ENCODE assay signal across 18 cellular contexts in genomic region chr17:76718516-76718915, GRCh38. TPM values are rescaled to one million over a fixed set of nuclear protein-coding genes. Genes with fewer than 3 reads are reported as not detected.
DNase-seq lines count a peak whose midpoint lies in the region; ATAC-seq and TF ChIP-seq lines count a peak whose summit lies in the region.
"Had no signal": no experiment of that assay in that cellular context is flagged by ENCODE, and none has a peak within 500 bp of the region (broad histone marks: within the 10 kb centered on the region; RNA-seq: fewer than 3 reads in every experiment).

No MANE protein-coding gene starts in this region.

- H3K4me1 Mint-ChIP-seq in activated T-cell treated with anti-CD3 and anti-CD28 coated beads, Interleukin-2, amount 50 U/mL, for 24 hours (ENCODE audit: low read depth), result peaks cover 63% of the 10 kb centered on the region

- 94% methylated on average over 16 of the region's 16 CpGs for WGBS in GM23248 (ENCODE audit: low coverage in 1 of 2, low lambda C conversion rate in 2 of 2, missing lambda C conversion rate in 2 of 2), 2 experiments
- WGBS in mesenchymal stem cell, result 96% methylated on average over 16 of the region's 16 CpGs
- WGBS in sigmoid colon, 2 donors, result 92 to 96% methylated on average over 16 of the region's 16 CpGs

- H2AK5ac ChIP-seq in mesenchymal stem cell (ENCODE audit: low read length, severe bottlenecking), result peak overlapping the region; percentile 2

- H3K4me3 ChIP-seq in GM23248 (no peak overlapping the region), mesenchymal stem cell (ENCODE audit: insufficient read depth in 1 of 2, low read depth in 1 of 2, low read length in 2 of 2) (no peak overlapping the region), sigmoid colon (no peak overlapping the region)
- H3K4me3 ChIP-seq: BLaER1 had no signal

- H3K4me2 ChIP-seq in GM23248 (ENCODE audit: unreplicated experiment) (no peak overlapping the region), mesenchymal stem cell (ENCODE audit: low read length, poor library complexity, severe bottlenecking) (no peak overlapping the region)
- H3K4me2 ChIP-seq: BLaER1 had no signal

- H2BK12ac ChIP-seq in mesenchymal stem cell (ENCODE audit: low read length in 2 of 2), result no peak overlapping the region

- no peaks in the 10 kb centered on the region for H3K9me2 ChIP-seq in GM23248 (ENCODE audit: insufficient read depth)

- H3K79me2 ChIP-seq in GM23248 (ENCODE audit: insufficient read depth), result peaks cover 70% of the 10 kb centered on the region

- peak overlapping the region; percentile 20 for H2BK15ac ChIP-seq in mesenchymal stem cell (ENCODE audit: low read depth, poor library complexity, severe bottlenecking)

- no peak overlapping the region for H3K4me3 Mint-ChIP-seq in activated T-cell treated with anti-CD3 and anti-CD28 coated beads, Interleukin-2, amount 50 U/mL, for 24 hours
- H3K4me3 Mint-ChIP-seq: H9 had no signal

- H3F3A ChIP-seq in GM23248 (ENCODE audit: insufficient read depth), result peaks cover 76% of the 10 kb centered on the region

- H4K20me1 ChIP-seq in GM23248 (ENCODE audit: insufficient read depth), result no peaks in the 10 kb centered on the region

- H3K9me3 ChIP-seq in GM23248 (ENCODE audit: low read depth) (no peaks in the 10 kb centered on the region), mesenchymal stem cell (ENCODE audit: control insufficient read depth, low read length) (no peaks in the 10 kb centered on the region), sigmoid colon (no peaks in the 10 kb centered on the region)
- H3K9me3 ChIP-seq: BLaER1 had no signal

- in situ Hi-C loops in GM23248 (cut with MboI), result no loop called here

- no peak for DNase-seq in activated T-cell treated with anti-CD3 and anti-CD28 coated beads, Interleukin-2, amount 50 U/mL, for 24 hours
- DNase-seq in activated T-cell treated with anti-CD3 and anti-CD28 coated beads for 4 hours (no peak), GM23248 (no peak), mesenchymal stem cell (no peak), sigmoid colon (peak; percentile 43), mucosa of gallbladder (ENCODE audit: low spot score) (no peak)
- DNase-seq: 8988T, COR-L47, DMS153, H9, IMR-90, NCI-H1105 treated with DMSO at 0.1 percent for 48 hours, NCI-H187, NCI-H226, NCI-H524 treated with DMSO at 0.1 percent for 48 hours had no signal

- H3K23ac ChIP-seq in mesenchymal stem cell (ENCODE audit: low read length in 2 of 2), result no peak overlapping the region

- no peak overlapping the region for H3K4ac ChIP-seq in mesenchymal stem cell (ENCODE audit: low read depth in 1 of 2, low read length in 2 of 2)

- H3K27me3 ChIP-seq in GM23248 (replicated peaks; ENCODE audit: insufficient read depth), result no peaks in the 10 kb centered on the region
- H3K27me3 ChIP-seq in mesenchymal stem cell (ENCODE audit: control insufficient read depth in 1 of 2, insufficient read depth in 1 of 2, low read length in 2 of 2), result no peaks in the 10 kb centered on the region
- no peaks in the 10 kb centered on the region for H3K27me3 ChIP-seq in sigmoid colon
- H3K27me3 ChIP-seq: BLaER1 had no signal

- H3K9ac ChIP-seq in GM23248 (no peak overlapping the region), mesenchymal stem cell (ENCODE audit: low read length) (no peak overlapping the region)
- H3K9ac ChIP-seq: BLaER1 had no signal

- H2AFZ ChIP-seq in GM23248 (no peak overlapping the region), mesenchymal stem cell (ENCODE audit: low read depth, low read length) (no peak overlapping the region)

- TF ChIP-seq POLR2A in sigmoid colon (IDR thresholded peaks at IDR 0.05), result no peak

- no peak overlapping the region for H3K18ac ChIP-seq in mesenchymal stem cell (ENCODE audit: low read depth in 1 of 2, low read length in 2 of 2)

- no peak overlapping the region for H4K8ac ChIP-seq in mesenchymal stem cell (ENCODE audit: low read length)

- no peak overlapping the region for H3K14ac ChIP-seq in mesenchymal stem cell (ENCODE audit: low read length in 2 of 2)

- peak overlapping the region; percentile 100; the same call in 1 of the 2 replicates for H3K27ac ChIP-seq in GM23248
- no peak overlapping the region for H3K27ac ChIP-seq in mesenchymal stem cell (ENCODE audit: low read length, poor library complexity, severe bottlenecking)
- no peak overlapping the region for H3K27ac ChIP-seq in sigmoid colon
- H3K27ac ChIP-seq: BLaER1 had no signal

- H3K79me1 ChIP-seq in mesenchymal stem cell (replicated peaks; ENCODE audit: low read length, poor library complexity, severe bottlenecking), result peaks cover 38% of the 10 kb centered on the region

- no peak for ATAC-seq in HG02571 (IDR thresholded peaks at IDR 0.05; ENCODE audit: unreplicated experiment)
- no peak for ATAC-seq in GM18861 (IDR thresholded peaks at IDR 0.05; ENCODE audit: unreplicated experiment)

- H3K4me1 ChIP-seq in GM23248 (ENCODE audit: insufficient read depth) (peaks cover 32% of the 10 kb centered on the region), mesenchymal stem cell (ENCODE audit: control insufficient read depth, insufficient read depth, low read depth, low read length) (peaks cover 12% of the 10 kb centered on the region), sigmoid colon (peaks cover 0 to 54% (median 37%) of the 10 kb centered on the region in 4 donors)

- H3K9me3 Mint-ChIP-seq in activated T-cell treated with anti-CD3 and anti-CD28 coated beads, Interleukin-2, amount 50 U/mL, for 24 hours, result no peaks in the 10 kb centered on the region
- H3K9me3 Mint-ChIP-seq: H9 had no signal

- TF ChIP-seq CTCF in sigmoid colon (IDR thresholded peaks at IDR 0.05), result no peak

- peak overlapping the region; percentile 47 for H3K27ac Mint-ChIP-seq in activated T-cell treated with anti-CD3 and anti-CD28 coated beads, Interleukin-2, amount 50 U/mL, for 24 hours
- H3K27ac Mint-ChIP-seq: H9 had no signal

- H3K36me3 ChIP-seq in GM23248 (ENCODE audit: low read depth) (peaks cover 60% of the 10 kb centered on the region), mesenchymal stem cell (ENCODE audit: control insufficient read depth in 1 of 2, insufficient read depth in 2 of 2, low read depth in 1 of 2, low read length in 2 of 2) (peaks cover 67 to 82% of the 10 kb centered on the region in 2 experiments), sigmoid colon (peaks cover 50 to 88% (median 79%) of the 10 kb centered on the region in 4 donors)

- TF ChIP-seq EP300 in sigmoid colon (IDR thresholded peaks at IDR 0.05), result no peak

- H3K36me3 Mint-ChIP-seq in activated T-cell treated with anti-CD3 and anti-CD28 coated beads, Interleukin-2, amount 50 U/mL, for 24 hours (ENCODE audit: low read depth), result peaks cover 98% of the 10 kb centered on the region

- H2BK120ac ChIP-seq in mesenchymal stem cell (ENCODE audit: low read depth, low read length), result no peak overlapping the region

- H3K27me3 Mint-ChIP-seq in activated T-cell treated with anti-CD3 and anti-CD28 coated beads, Interleukin-2, amount 50 U/mL, for 24 hours, result no peaks in the 10 kb centered on the region

- no peak overlapping the region for H2BK5ac ChIP-seq in mesenchymal stem cell (ENCODE audit: low read depth, low read length, poor library complexity, severe bottlenecking)

- intact Hi-C loops in sigmoid colon (cut with DNase I), result loop anchor here (5.0 kb wide), 2 partner anchors 161 to 196 kb away; no protein-coding TSS in a partner anchor

- peak overlapping the region; percentile 28 for H4K91ac ChIP-seq in mesenchymal stem cell (ENCODE audit: low read length)

RNA-seq across cellular contexts. Expression of gene MXRA7, which starts 7.8 kb away (rescaled TPM):
- total RNA-seq in GM23248 (2014; rRNA removed; shearing (Covaris generic)), result 483 and 625 TPM in 2 replicates
- 46.8 and 48.0 TPM in 2 replicates for polyA plus RNA-seq in GM23248 (2016; fragmentation: Nextera tagmentation; extraction: Ambion mirVana)
- 167 TPM for polyA plus RNA-seq in mesenchymal stem cell (2013, experiment 1 of 2)
- polyA plus RNA-seq in mesenchymal stem cell (2013, experiment 2 of 2), result 173 TPM
- 100 to 1,000 TPM; 327 to 428 (median 348) TPM for total RNA-seq in sigmoid colon
- polyA plus RNA-seq in sigmoid colon, result 100 to 1,000 TPM in 1 of 3 donors, 10 to 100 TPM in 1, 1 to 10 TPM in 1; 8.3 to 109 (median 35.3) TPM
- 217 TPM for total RNA-seq in mucosa of gallbladder

RNA-seq across cellular contexts. Expression of gene JMJD6, which starts 7.9 kb away (rescaled TPM):
- 19.0 and 33.3 TPM in 2 replicates for total RNA-seq in GM23248 (2014; rRNA removed; shearing (Covaris generic))
- polyA plus RNA-seq in GM23248 (2016; fragmentation: Nextera tagmentation; extraction: Ambion mirVana) (40.0 and 41.5 TPM in 2 replicates), sigmoid colon (10 to 100 TPM; 24.0 to 28.9 (median 24.8) TPM)
- polyA plus RNA-seq in mesenchymal stem cell (2013, experiment 1 of 2), result 23.3 TPM
- polyA plus RNA-seq in mesenchymal stem cell (2013, experiment 2 of 2), result 24.1 TPM
- total RNA-seq in sigmoid colon (10 to 100 TPM; 21.3 to 37.3 (median 28.9) TPM), mucosa of gallbladder (34.4 TPM)

RNA-seq across cellular contexts. Expression of gene METTL23, which starts 8.1 kb away (rescaled TPM):
- total RNA-seq in GM23248 (2014; rRNA removed; shearing (Covaris generic)), result 22.5 and 35.6 TPM in 2 replicates
- polyA plus RNA-seq in GM23248 (2016; fragmentation: Nextera tagmentation; extraction: Ambion mirVana) (49.9 and 54.8 TPM in 2 replicates), sigmoid colon (10 to 100 TPM; 25.7 to 34.8 (median 33.6) TPM)
- 35.5 TPM for polyA plus RNA-seq in mesenchymal stem cell (2013, experiment 1 of 2)
- polyA plus RNA-seq in mesenchymal stem cell (2013, experiment 2 of 2), result 38.7 TPM
- total RNA-seq in sigmoid colon (10 to 100 TPM; 13.6 to 32.5 (median 20.8) TPM), mucosa of gallbladder (35.0 TPM)

RNA-seq across cellular contexts. Expression of gene SRSF2, which starts 18.6 kb away (rescaled TPM):
- total RNA-seq in GM23248 (2014; rRNA removed; shearing (Covaris generic)), result 147 and 165 TPM in 2 replicates
- polyA plus RNA-seq in GM23248 (2016; fragmentation: Nextera tagmentation; extraction: Ambion mirVana) (116 and 123 TPM in 2 replicates), sigmoid colon (100 to 1,000 TPM in 2 of 3 donors, 10 to 100 TPM in 1; 87.9 to 187 (median 107) TPM)
- 127 TPM for polyA plus RNA-seq in mesenchymal stem cell (2013, experiment 1 of 2)
- 137 TPM for polyA plus RNA-seq in mesenchymal stem cell (2013, experiment 2 of 2)
- total RNA-seq in sigmoid colon (100 to 1,000 TPM; 123 to 229 (median 129) TPM), mucosa of gallbladder (130 TPM)

RNA-seq across cellular contexts. Expression of gene MFSD11, which starts 19.4 kb away (rescaled TPM):
- total RNA-seq in GM23248 (2014; rRNA removed; shearing (Covaris generic)), result 29.8 and 30.6 TPM in 2 replicates
- polyA plus RNA-seq in GM23248 (2016; fragmentation: Nextera tagmentation; extraction: Ambion mirVana) (24.2 TPM in 2 replicates), sigmoid colon (10 to 100 TPM in 1 of 3 donors, 1 to 10 TPM in 2; 6.6 to 22.1 (median 6.9) TPM)
- polyA plus RNA-seq in mesenchymal stem cell (2013, experiment 1 of 2), result 24.6 TPM
- 23.7 TPM for polyA plus RNA-seq in mesenchymal stem cell (2013, experiment 2 of 2)
- total RNA-seq in sigmoid colon (10 to 100 TPM; 27.5 to 46.2 (median 41.7) TPM), mucosa of gallbladder (21.1 TPM)
